9 cellular contexts compared by ENCODE assay signal in genomic region chr7:5234852-5235831, GRCh38. TPM values are rescaled to one million over a fixed set of nuclear protein-coding genes. Genes with fewer than 3 reads are reported as not detected.
DNase-seq lines count a peak whose midpoint lies in the region; ATAC-seq and TF ChIP-seq lines count a peak whose summit lies in the region.
"Had no signal": no experiment of that assay in that cellular context is flagged by ENCODE, and none has a peak within 500 bp of the region (broad histone marks: within the 10 kb centered on the region; RNA-seq: fewer than 3 reads in every experiment).

No MANE protein-coding gene starts in this region.

- H3K4me1 Mint-ChIP-seq in activated T-cell treated with anti-CD3 and anti-CD28 coated beads, Interleukin-2, amount 50 U/mL, for 72 hours (ENCODE audit: low read depth): peaks cover 56% of the 10 kb centered on the region
- peaks cover 14% of the 10 kb centered on the region for H3K4me1 Mint-ChIP-seq in activated T-helper 1 cell treated with anti-CD3 and anti-CD28 coated beads, Interleukin-12 subunit alpha, Interleukin-12 subunit beta, Interleukin-2, Interleukin-4 antibody, amounts not matched to agents 30 ng/mL and 10 ng/mL and 1 ng/mL, durations not matched to agents 14 hours and 24 hours and 36 hours (ENCODE audit: low read depth)

- intact Hi-C loops in activated T-helper 1 cell treated with anti-CD3 and anti-CD28 coated beads, Interleukin-12 subunit alpha, Interleukin-12 subunit beta, Interleukin-2, Interleukin-4 antibody, amounts not matched to agents 30 ng/mL and 10 ng/mL and 1 ng/mL, durations not matched to agents 14 hours and 24 hours and 36 hours (cut with micrococcal nuclease): no loop called here

- H3K36me3 ChIP-seq in right atrium auricular region: peaks cover 22% of the 10 kb centered on the region
- H3K36me3 ChIP-seq in effector memory CD4-positive, alpha-beta T cell (ENCODE audit: control insufficient read depth, insufficient read depth, low read length): peaks cover 19% of the 10 kb centered on the region

- peak overlapping the region in 1 of 2 donors; percentile 22 for H3K4me3 Mint-ChIP-seq in activated T-cell treated with anti-CD3 and anti-CD28 coated beads, Interleukin-2, amount 50 U/mL, for 72 hours
- no peak overlapping the region for H3K4me3 Mint-ChIP-seq in activated T-helper 1 cell treated with anti-CD3 and anti-CD28 coated beads, Interleukin-12 subunit alpha, Interleukin-12 subunit beta, Interleukin-2, Interleukin-4 antibody, amounts not matched to agents 30 ng/mL and 10 ng/mL and 1 ng/mL, durations not matched to agents 14 hours and 24 hours and 36 hours
- H3K4me3 Mint-ChIP-seq: nephron progenitor cell had no signal

- peaks cover 6 to 17% of the 10 kb centered on the region in 2 donors for H3K36me3 Mint-ChIP-seq in activated T-cell treated with anti-CD3 and anti-CD28 coated beads, Interleukin-2, amount 50 U/mL, for 72 hours (ENCODE audit: insufficient read depth in 2 of 2)
- peaks cover 23% of the 10 kb centered on the region for H3K36me3 Mint-ChIP-seq in activated T-helper 1 cell treated with anti-CD3 and anti-CD28 coated beads, Interleukin-12 subunit alpha, Interleukin-12 subunit beta, Interleukin-2, Interleukin-4 antibody, amounts not matched to agents 30 ng/mL and 10 ng/mL and 1 ng/mL, durations not matched to agents 14 hours and 24 hours and 36 hours (ENCODE audit: low read depth)

- no peaks in the 10 kb centered on the region for H3K27me3 ChIP-seq in right atrium auricular region
- H3K27me3 ChIP-seq in effector memory CD4-positive, alpha-beta T cell (replicated peaks; ENCODE audit: control insufficient read depth, insufficient read depth, low read length, poor library complexity, severe bottlenecking): no peaks in the 10 kb centered on the region

- H3K27me3 Mint-ChIP-seq in activated T-cell treated with anti-CD3 and anti-CD28 coated beads, Interleukin-2, amount 50 U/mL, for 72 hours (ENCODE audit: low read depth): peaks cover 1% of the 10 kb centered on the region
- H3K27me3 Mint-ChIP-seq in activated T-helper 1 cell treated with anti-CD3 and anti-CD28 coated beads, Interleukin-12 subunit alpha, Interleukin-12 subunit beta, Interleukin-2, Interleukin-4 antibody, amounts not matched to agents 30 ng/mL and 10 ng/mL and 1 ng/mL, durations not matched to agents 14 hours and 24 hours and 36 hours (ENCODE audit: insufficient read depth): peaks cover 4% of the 10 kb centered on the region

- H3K9me3 Mint-ChIP-seq in activated T-cell treated with anti-CD3 and anti-CD28 coated beads, Interleukin-2, amount 50 U/mL, for 72 hours: no peaks in the 10 kb centered on the region
- H3K9me3 Mint-ChIP-seq in activated T-helper 1 cell treated with anti-CD3 and anti-CD28 coated beads, Interleukin-12 subunit alpha, Interleukin-12 subunit beta, Interleukin-2, Interleukin-4 antibody, amounts not matched to agents 30 ng/mL and 10 ng/mL and 1 ng/mL, durations not matched to agents 14 hours and 24 hours and 36 hours: no peaks in the 10 kb centered on the region
- H3K9me3 Mint-ChIP-seq: nephron progenitor cell had no signal

- H3K4me3 ChIP-seq in right atrium auricular region: no peak overlapping the region
- H3K4me3 ChIP-seq in effector memory CD4-positive, alpha-beta T cell (ENCODE audit: insufficient read depth, low read depth, low read length, poor library complexity, severe bottlenecking): no peak overlapping the region

- no peaks in the 10 kb centered on the region for H3K9me3 ChIP-seq in right atrium auricular region
- no peaks in the 10 kb centered on the region for H3K9me3 ChIP-seq in effector memory CD4-positive, alpha-beta T cell (ENCODE audit: control insufficient read depth, low read length)

- ATAC-seq in GM18498 (IDR thresholded peaks at IDR 0.05; ENCODE audit: unreplicated experiment): peak; percentile 31
- ATAC-seq in HG02571 (IDR thresholded peaks at IDR 0.05; ENCODE audit: unreplicated experiment): peak; percentile 31
- ATAC-seq in activated T-cell treated with anti-CD3 and anti-CD28 coated beads, Interleukin-2, amount 50 U/mL, for 72 hours (replicated peaks in 1 of 2): no peak

- H3K27ac ChIP-seq in right atrium auricular region: no peak overlapping the region
- no peak overlapping the region for H3K27ac ChIP-seq in effector memory CD4-positive, alpha-beta T cell (ENCODE audit: insufficient read depth, low read length, poor library complexity, severe bottlenecking)

- peaks cover 0 to 9% of the 10 kb centered on the region in 2 donors for H3K4me1 ChIP-seq in right atrium auricular region
- peaks cover 2% of the 10 kb centered on the region for H3K4me1 ChIP-seq in effector memory CD4-positive, alpha-beta T cell (ENCODE audit: control insufficient read depth, insufficient read depth, low read length, poor library complexity, severe bottlenecking)

- no peak for TF ChIP-seq CTCF in right atrium auricular region (IDR thresholded peaks at IDR 0.05)

- no peak overlapping the region for H3K27ac Mint-ChIP-seq in activated T-cell treated with anti-CD3 and anti-CD28 coated beads, Interleukin-2, amount 50 U/mL, for 72 hours
- no peak overlapping the region for H3K27ac Mint-ChIP-seq in activated T-helper 1 cell treated with anti-CD3 and anti-CD28 coated beads, Interleukin-12 subunit alpha, Interleukin-12 subunit beta, Interleukin-2, Interleukin-4 antibody, amounts not matched to agents 30 ng/mL and 10 ng/mL and 1 ng/mL, durations not matched to agents 14 hours and 24 hours and 36 hours
- H3K27ac Mint-ChIP-seq: nephron progenitor cell had no signal

- peak; percentile 23 for DNase-seq in NCI-H2196 treated with DMSO at 0.1 percent for 48 hours (lab: John Stamatoyannopoulos, UW; ENCODE audit: unreplicated experiment)
- peak; percentile 8 for DNase-seq in medulla oblongata (ENCODE audit: extremely low spot score)
- no peak for DNase-seq in right atrium auricular region (ENCODE audit: low spot score)
- DNase-seq in activated T-cell treated with anti-CD3 and anti-CD28 coated beads, Interleukin-2, amount 50 U/mL, for 72 hours: no peak
- no peak for DNase-seq in activated T-helper 1 cell treated with anti-CD3 and anti-CD28 coated beads, Interleukin-12 subunit alpha, Interleukin-12 subunit beta, Interleukin-2, Interleukin-4 antibody, amounts not matched to agents 30 ng/mL and 10 ng/mL and 1 ng/mL, durations not matched to agents 14 hours and 24 hours and 36 hours (ENCODE audit: low spot score)
- no peak for DNase-seq in effector memory CD4-positive, alpha-beta T cell
- DNase-seq: nephron progenitor cell had no signal

RNA-seq across cellular contexts. Expression of gene WIPI2, which starts 45.1 kb away (rescaled TPM):
- 10 to 100 TPM; 49.2 to 56.7 TPM for total RNA-seq in right atrium auricular region
- 10 to 100 TPM; 67.7 to 69.8 TPM for total RNA-seq in activated T-cell treated with anti-CD3 and anti-CD28 coated beads, Interleukin-2, amount 50 U/mL, for 72 hours
- total RNA-seq in activated T-helper 1 cell treated with anti-CD3 and anti-CD28 coated beads, Interleukin-12 subunit alpha, Interleukin-12 subunit beta, Interleukin-2, Interleukin-4 antibody, amounts not matched to agents 30 ng/mL and 10 ng/mL and 1 ng/mL, durations not matched to agents 14 hours and 24 hours and 36 hours: 53.7 and 54.9 TPM in 2 replicates

RNA-seq across cellular contexts. Expression of gene SLC29A4, which starts 47.6 kb away (rescaled TPM):
- total RNA-seq in right atrium auricular region: 1 to 10 TPM; 3.7 to 4.3 TPM
- 1 to 10 TPM in 1 of 2 donors, under 1 TPM in 1; 0.48 to 1.3 TPM for total RNA-seq in activated T-cell treated with anti-CD3 and anti-CD28 coated beads, Interleukin-2, amount 50 U/mL, for 72 hours
- total RNA-seq in activated T-helper 1 cell treated with anti-CD3 and anti-CD28 coated beads, Interleukin-12 subunit alpha, Interleukin-12 subunit beta, Interleukin-2, Interleukin-4 antibody, amounts not matched to agents 30 ng/mL and 10 ng/mL and 1 ng/mL, durations not matched to agents 14 hours and 24 hours and 36 hours: 0.29 and 0.54 TPM in 2 replicates

Comparison
In these comparisons a context has a peak if more than half of its experiments do, and no peak if none do; other contexts are left out.
1. ATAC-seq: peak in GM18498 (single experiment) and HG02571 (single experiment); none in activated T-cell treated with anti-CD3 and anti-CD28 coated beads, Interleukin-2, amount 50 U/mL, for 72 hours (0 of 2).
2. DNase-seq: peak in NCI-H2196 treated with DMSO at 0.1 percent for 48 hours (single experiment) and medulla oblongata (single experiment); none in right atrium auricular region (single experiment), activated T-cell treated with anti-CD3 and anti-CD28 coated beads, Interleukin-2, amount 50 U/mL, for 72 hours (0 of 2), activated T-helper 1 cell treated with anti-CD3 and anti-CD28 coated beads, Interleukin-12 subunit alpha, Interleukin-12 subunit beta, Interleukin-2, Interleukin-4 antibody, amounts not matched to agents 30 ng/mL and 10 ng/mL and 1 ng/mL, durations not matched to agents 14 hours and 24 hours and 36 hours (single experiment) and effector memory CD4-positive, alpha-beta T cell (0 of 3).